Comparison of ENCODE assay signal across 1 cellular context in the genomic region with DNA sequence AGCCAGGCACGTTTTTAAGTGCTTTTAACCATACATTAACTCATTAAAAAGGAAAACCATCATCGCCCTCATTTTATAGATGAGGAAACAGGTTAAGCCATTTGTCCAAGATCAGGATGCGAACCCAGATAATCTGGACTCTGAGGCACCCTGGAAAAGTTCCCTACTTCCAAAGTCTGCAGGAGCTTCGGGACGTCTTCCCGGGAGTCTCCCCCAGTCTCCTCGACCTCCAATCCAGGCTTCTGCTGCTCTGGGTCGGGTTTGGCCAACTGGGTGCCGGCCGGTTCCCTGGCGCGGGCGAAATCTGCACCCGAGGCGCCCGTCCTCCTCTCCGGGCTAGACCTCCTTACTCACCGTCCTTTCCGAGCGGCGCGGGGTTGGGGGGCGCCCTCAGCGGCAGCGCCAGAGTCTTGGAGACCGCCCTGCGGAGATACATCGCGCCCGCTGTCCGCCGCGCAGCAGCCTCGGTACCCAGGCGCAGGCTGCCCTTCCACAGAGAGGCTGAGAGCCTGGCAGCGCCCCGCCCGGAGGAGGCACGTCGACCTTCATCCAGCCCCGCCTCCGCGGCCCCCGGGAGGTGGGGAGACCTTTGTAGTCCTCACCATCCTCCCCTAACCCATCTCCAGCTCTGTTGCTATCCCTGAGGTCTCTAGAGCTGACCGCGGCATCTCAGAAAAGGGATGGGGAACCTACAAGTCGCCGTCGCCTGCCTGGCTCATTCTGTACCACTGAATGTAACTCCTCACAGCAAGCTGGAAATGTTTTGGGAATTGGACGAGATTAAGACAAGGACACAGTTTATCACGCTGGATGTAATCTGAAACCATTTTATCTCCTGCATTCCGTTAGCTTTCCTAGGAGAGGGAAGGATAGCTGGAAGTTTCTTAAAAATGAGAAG.
TF ChIP-seq lines count a peak whose summit lies in the region.

Gene MGARP (minus strand): TSS at position 503 of the 898 bp plus-strand sequence. CDS start 67 bp downstream, at position 436.

TF ChIP-seq in HEK293, 187 proteins besides CTCF, POLR2A, EP300 and RAD21 (continued from another document):
- TF ChIP-seq ZNF362 (tag by site-specific recombination; IDR thresholded peaks at IDR 0.05) = no peak
- TF ChIP-seq SP2 (tag by site-specific recombination; IDR thresholded peaks at IDR 0.05) = peak; percentile 17; the same call in 1 of the 2 replicates
- TF ChIP-seq ZNF112 (tag by site-specific recombination; IDR thresholded peaks at IDR 0.05) = no peak
- TF ChIP-seq ZNF223 (tag by site-specific recombination; IDR thresholded peaks at IDR 0.05) = no peak
- TF ChIP-seq ZNF600 (tag by site-specific recombination; IDR thresholded peaks at IDR 0.05) = 0 out of 2 replicates have a peak, but pooled peaks have one; percentile 35
- TF ChIP-seq BCL11A (tag by site-specific recombination; IDR thresholded peaks at IDR 0.05; ENCODE audit: low read depth) = no peak
- TF ChIP-seq ZNF544 (tag by site-specific recombination; IDR thresholded peaks at IDR 0.05) = no peak
- TF ChIP-seq GLI4 (tag by site-specific recombination; IDR thresholded peaks at IDR 0.05) = no peak
- TF ChIP-seq ZNF558 (tag by site-specific recombination; IDR thresholded peaks at IDR 0.05) = no peak
- TF ChIP-seq ZNF302 (tag by site-specific recombination; IDR thresholded peaks at IDR 0.05; ENCODE audit: low read depth) = no peak
- TF ChIP-seq ZNF660 (tag by site-specific recombination; IDR thresholded peaks at IDR 0.05) = peak; percentile 23; the same call in 1 of the 2 replicates
